Comparison of ENCODE assay signal across 26 cellular contexts in genomic region chr4:11628093-11628725, GRCh38.
A peak's percentile ranks its signal among the peaks of the same experiment; 100 is the strongest.
DNase-seq lines count a peak whose midpoint lies in the region; ATAC-seq and TF ChIP-seq lines count a peak whose summit lies in the region.
"Had no signal": no experiment of that assay in that cellular context is flagged by ENCODE, and none has a peak within 500 bp of the region (broad histone marks: within the 10 kb centered on the region; RNA-seq: fewer than 3 reads in every experiment).

No MANE protein-coding gene starts in this region.

- peak overlapping the region; percentile 93 for H3K27ac ChIP-seq in RWPE2 (ENCODE audit: poor library complexity, severe bottlenecking)
- H3K27ac ChIP-seq in epithelial cell of prostate, result peak overlapping the region; percentile 99
- H3K27ac ChIP-seq: heart left ventricle, KMS-11, neural progenitor cell, parathyroid adenoma, right atrium auricular region, SJSA1, upper lobe of left lung had no signal

- BruUV-seq in Calu3 (replicated peaks; lab: Mats Ljungman, UMichigan), result no TSS peak

- peak; percentile 25; the same call in 2 of the 3 replicates for ATAC-seq in RWPE2 (ENCODE audit: low read depth)
- ATAC-seq: heart left ventricle; stimulated activated effector memory CD8-positive, alpha-beta T cell treated with anti-CD3 and anti-CD28 coated beads, Interleukin-12 subunit alpha, Interleukin-12 subunit beta, amount 100 ng/mL, for 72 hours had no signal

- no peaks in the 10 kb centered on the region for H3K36me3 ChIP-seq in RWPE2 (ENCODE audit: low read depth)
- H3K36me3 ChIP-seq: heart left ventricle, neural progenitor cell, right atrium auricular region, SJSA1, upper lobe of left lung had no signal

- CTCF ChIA-PET in Calu3 (lab: Charles Lee), result interaction anchor here (0.8 to 1.1 kb wide), 2 partner anchors 10 to 16 kb away, joined by 3 to 4 read pairs; no protein-coding TSS in a partner anchor

- intact Hi-C loops in Calu3 (cut with micrococcal nuclease; ENCODE audit: unreplicated experiment), result loop anchor here (5.0 kb wide), 2 partner anchors 86 to 94 kb away; no protein-coding TSS in a partner anchor

- H3K4me3 Mint-ChIP-seq in Calu3 (ENCODE audit: low read depth, unreplicated experiment), result no peak overlapping the region
- H3K4me3 Mint-ChIP-seq: activated naive CD4-positive, alpha-beta T cell treated with anti-CD3 and anti-CD28 coated beads for 36 hours; memory B cell; neural progenitor cell; stimulated activated effector memory CD8-positive, alpha-beta T cell treated with anti-CD3 and anti-CD28 coated beads, Interleukin-12 subunit alpha, Interleukin-12 subunit beta, amount 100 ng/mL, for 72 hours had no signal

- no peaks in the 10 kb centered on the region for H3K27me3 ChIP-seq in RWPE2 (ENCODE audit: insufficient read depth, poor library complexity, severe bottlenecking)
- H3K27me3 ChIP-seq: heart left ventricle, neural progenitor cell, right atrium auricular region, SJSA1, upper lobe of left lung had no signal

- no peak overlapping the region for H3K4me3 ChIP-seq in RWPE2 (ENCODE audit: severe bottlenecking)
- H3K4me3 ChIP-seq: heart left ventricle, neural progenitor cell, right atrium auricular region, SJSA1, upper lobe of left lung had no signal

- no peak for TF ChIP-seq CTCF in Calu3 (IDR thresholded peaks at IDR 0.05; ENCODE audit: unreplicated experiment)
- no peak for TF ChIP-seq CTCF in RWPE2 (IDR thresholded peaks at IDR 0.05; ENCODE audit: poor library complexity, severe bottlenecking)

- H3K9me3 Mint-ChIP-seq in Calu3 (ENCODE audit: low read depth, unreplicated experiment), result peaks cover 3% of the 10 kb centered on the region
- H3K9me3 Mint-ChIP-seq: activated naive CD4-positive, alpha-beta T cell treated with anti-CD3 and anti-CD28 coated beads for 36 hours; memory B cell; stimulated activated effector memory CD8-positive, alpha-beta T cell treated with anti-CD3 and anti-CD28 coated beads, Interleukin-12 subunit alpha, Interleukin-12 subunit beta, amount 100 ng/mL, for 72 hours had no signal

- no peaks in the 10 kb centered on the region for H3K27me3 Mint-ChIP-seq in Calu3 (ENCODE audit: unreplicated experiment)

- peaks cover 92% of the 10 kb centered on the region for H3K4me1 Mint-ChIP-seq in Calu3 (ENCODE audit: low read depth, unreplicated experiment)
- H3K4me1 Mint-ChIP-seq: stimulated activated effector memory CD8-positive, alpha-beta T cell treated with anti-CD3 and anti-CD28 coated beads, Interleukin-12 subunit alpha, Interleukin-12 subunit beta, amount 100 ng/mL, for 72 hours had no signal

- peaks cover 88% of the 10 kb centered on the region for H3K4me1 ChIP-seq in RWPE2 (ENCODE audit: insufficient read depth, poor library complexity, severe bottlenecking)
- H3K4me1 ChIP-seq: neural progenitor cell, parathyroid adenoma, SJSA1, upper lobe of left lung had no signal

- no peaks in the 10 kb centered on the region for H3K9me3 ChIP-seq in RWPE2 (ENCODE audit: severe bottlenecking)
- H3K9me3 ChIP-seq: heart left ventricle, right atrium auricular region, SJSA1, upper lobe of left lung had no signal

- no peak for DNase-seq in Calu3
- DNase-seq in RWPE2 (ENCODE audit: low spot score), result no peak
- no peak for DNase-seq in epithelial cell of prostate (ENCODE audit: low read depth, low spot score)
- DNase-seq in kidney tubule cell (ENCODE audit: low spot score), result peak; percentile 69
- no peak for DNase-seq in NCI-H345 treated with DMSO at 0.1 percent for 48 hours (lab: John Stamatoyannopoulos, UW; ENCODE audit: unreplicated experiment)
- DNase-seq in cortex of kidney (lab: John Stamatoyannopoulos, UW), result no peak
- no peak for DNase-seq in NCI-H524 treated with DMSO at 0.1 percent for 48 hours (lab: John Stamatoyannopoulos, UW)
- DNase-seq in NCI-H345 (lab: John Stamatoyannopoulos, UW), result no peak
- DNase-seq: activated CD4-positive, alpha-beta T cell treated with anti-CD3 and anti-CD28 coated beads, Interleukin-2, amount 50 U/mL, for 48 hours; activated CD4-positive, CD25-positive, alpha-beta regulatory T cell; activated naive CD4-positive, alpha-beta T cell treated with anti-CD3 and anti-CD28 coated beads for 36 hours; amniotic stem cell; dermis blood vessel endothelial cell; DMS79 treated with DMSO at 0.1 percent for 48 hours; heart left ventricle; NCI-H1694; NCI-H526 treated with DMSO at 0.1 percent for 48 hours; stimulated activated CD4-positive, alpha-beta T cell treated with anti-CD3 and anti-CD28 coated beads, Interleukin-2, amount 100 ng/mL, for 48 hours; upper lobe of left lung had no signal

- peaks cover 19% of the 10 kb centered on the region for H3K36me3 Mint-ChIP-seq in Calu3 (ENCODE audit: insufficient read depth, unreplicated experiment)
- H3K36me3 Mint-ChIP-seq: neural progenitor cell; stimulated activated effector memory CD8-positive, alpha-beta T cell treated with anti-CD3 and anti-CD28 coated beads, Interleukin-12 subunit alpha, Interleukin-12 subunit beta, amount 100 ng/mL, for 72 hours had no signal

- H3K27ac Mint-ChIP-seq in Calu3 (ENCODE audit: unreplicated experiment), result peak overlapping the region; percentile 75
- H3K27ac Mint-ChIP-seq: activated naive CD4-positive, alpha-beta T cell treated with anti-CD3 and anti-CD28 coated beads for 36 hours; memory B cell; neural progenitor cell; stimulated activated effector memory CD8-positive, alpha-beta T cell treated with anti-CD3 and anti-CD28 coated beads, Interleukin-12 subunit alpha, Interleukin-12 subunit beta, amount 100 ng/mL, for 72 hours had no signal
